Comparison of ENCODE assay signal across 18 cellular contexts in the genomic region with DNA sequence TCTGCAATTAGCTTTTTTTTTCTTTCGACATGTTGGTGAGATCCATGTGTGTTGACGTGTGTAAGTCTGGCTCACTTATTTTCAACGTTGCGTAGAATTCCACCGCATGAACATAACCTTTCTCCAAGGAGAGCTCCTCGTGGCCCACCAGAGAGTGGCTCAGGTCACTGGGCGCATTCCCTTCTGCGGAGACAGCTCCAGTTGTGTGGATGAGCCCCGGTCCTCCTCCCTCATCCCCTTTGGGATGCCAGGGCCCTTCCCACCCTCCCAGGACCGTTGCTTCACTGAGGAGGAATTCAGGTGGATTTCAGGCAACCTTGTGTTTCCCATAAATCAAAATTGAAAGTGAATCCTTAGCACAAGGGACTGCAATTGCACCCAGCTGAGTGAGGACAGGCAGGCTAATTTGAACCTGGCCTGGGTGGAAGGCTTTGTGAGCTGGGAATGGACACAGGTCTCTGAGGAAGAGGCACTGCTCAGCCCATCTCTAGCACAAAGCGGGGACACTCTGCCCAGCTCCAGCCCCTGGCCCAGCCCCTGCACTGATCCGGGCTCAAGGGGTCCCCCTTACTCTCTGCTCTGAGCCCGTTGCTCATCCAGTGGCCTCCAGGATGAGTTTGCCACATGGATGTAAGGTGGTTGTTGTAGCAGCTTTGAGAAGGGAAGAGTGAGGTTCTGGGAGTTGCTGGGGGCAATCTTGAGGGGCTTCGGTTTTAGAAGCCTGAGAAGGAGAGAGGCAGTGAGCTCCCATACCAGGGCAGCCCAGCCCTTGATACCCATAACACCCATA. TPM values are rescaled to one million over a fixed set of nuclear protein-coding genes. Genes with fewer than 3 reads are reported as not detected.
"Had no signal": no experiment of that assay in that cellular context is flagged by ENCODE, and none has a peak within 500 bp of the region (broad histone marks: within the 10 kb centered on the region; RNA-seq: fewer than 3 reads in every experiment).

No MANE protein-coding gene starts in this region.

- DNase-seq: effector memory CD8-positive, alpha-beta T cell; esophagus squamous epithelium; foreskin fibroblast; glutamatergic neuron; immature natural killer cell; left ventricle myocardium inferior; lower lobe of right lung; mesendoderm; naive thymus-derived CD4-positive, alpha-beta T cell; small intestine; stimulated activated CD4-positive, alpha-beta T cell treated with anti-CD3 and anti-CD28 coated beads, Interleukin-2, amount 100 ng/mL, for 48 hours; stimulated activated naive CD4-positive, alpha-beta T cell treated with Interleukin-2 at 50 U/mL for 16 hours; thyroid gland; upper lobe of left lung had no signal

- FAIRE-seq: keratinocyte, small intestine had no signal

- H3K27me3 ChIP-seq: esophagus squamous epithelium, gastroesophageal sphincter, thyroid gland, upper lobe of left lung, vagina had no signal

- H3K27ac ChIP-seq: gastroesophageal sphincter, left ventricle myocardium inferior, lower lobe of right lung, thyroid gland, upper lobe of left lung had no signal

- H3K36me3 ChIP-seq: esophagus squamous epithelium, gastroesophageal sphincter, left ventricle myocardium inferior, lower lobe of right lung, thyroid gland, upper lobe of left lung, vagina had no signal

- H3K9me3 ChIP-seq: esophagus squamous epithelium, gastroesophageal sphincter, left ventricle myocardium inferior, lower lobe of right lung, thyroid gland, upper lobe of left lung, vagina had no signal

- ATAC-seq: effector memory CD8-positive, alpha-beta T cell; gastroesophageal sphincter; lower lobe of right lung; naive thymus-derived CD4-positive, alpha-beta T cell had no signal

- H3K4me3 ChIP-seq: esophagus squamous epithelium, gastroesophageal sphincter, left ventricle myocardium inferior, lower lobe of right lung, thyroid gland, upper lobe of left lung, vagina had no signal

RNA-seq across cellular contexts. Expression of gene HAAO, which starts 57.8 kb away (rescaled TPM):
- polyA plus RNA-seq: neural cell had no signal
